In the genomic region with DNA sequence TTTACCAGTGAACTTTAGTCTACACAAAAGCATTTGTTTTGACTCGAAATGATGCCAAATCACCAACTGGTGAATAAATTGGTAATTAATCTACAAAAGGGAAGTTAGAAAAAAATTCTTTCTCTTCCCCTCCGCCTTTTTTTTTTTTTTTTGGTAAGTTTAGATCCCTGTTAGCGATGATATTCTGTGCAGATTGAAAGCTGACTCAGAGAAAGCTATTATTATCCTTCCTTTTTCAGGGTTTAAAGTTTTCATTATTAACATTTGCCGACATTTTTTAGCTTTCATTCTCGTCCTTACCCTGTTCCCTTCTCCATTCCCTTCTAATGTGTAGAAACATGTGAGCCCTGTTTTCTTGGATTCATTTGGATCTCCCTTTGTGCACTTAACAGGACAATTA, we compare ENCODE assay signal across 1 cellular context.
TF ChIP-seq lines count a peak whose summit lies in the region.

No MANE protein-coding gene starts in this region.

TF ChIP-seq in HCT116, 20 proteins besides CTCF, POLR2A, EP300 and RAD21:
- TF ChIP-seq ZFX (IDR thresholded peaks at IDR 0.05) (no peak), EZH2 (IDR thresholded peaks at IDR 0.05) (no peak), CEBPB (IDR thresholded peaks at IDR 0.05; ENCODE audit: low read depth) (no peak), ELF1 (IDR thresholded peaks at IDR 0.05; ENCODE audit: borderline replicate concordance, low read depth) (no peak), CBX3 (IDR thresholded peaks at IDR 0.05; ENCODE audit: low read depth) (no peak), TCF7L2 (IDR thresholded peaks at IDR 0.05; ENCODE audit: borderline replicate concordance, extremely low read depth, insufficient read depth, insufficient read length) (no peak), YY1 (IDR thresholded peaks at IDR 0.05; ENCODE audit: extremely low read depth, insufficient replicate concordance, low read depth, low read length) (no peak), SIN3A (IDR thresholded peaks at IDR 0.05; ENCODE audit: low read depth) (no peak), EZH2phosphoT487 (IDR thresholded peaks at IDR 0.05; ENCODE audit: borderline replicate concordance) (no peak), SRF (IDR thresholded peaks at IDR 0.05; ENCODE audit: low read depth) (no peak)
- TF ChIP-seq, protein P1, sequence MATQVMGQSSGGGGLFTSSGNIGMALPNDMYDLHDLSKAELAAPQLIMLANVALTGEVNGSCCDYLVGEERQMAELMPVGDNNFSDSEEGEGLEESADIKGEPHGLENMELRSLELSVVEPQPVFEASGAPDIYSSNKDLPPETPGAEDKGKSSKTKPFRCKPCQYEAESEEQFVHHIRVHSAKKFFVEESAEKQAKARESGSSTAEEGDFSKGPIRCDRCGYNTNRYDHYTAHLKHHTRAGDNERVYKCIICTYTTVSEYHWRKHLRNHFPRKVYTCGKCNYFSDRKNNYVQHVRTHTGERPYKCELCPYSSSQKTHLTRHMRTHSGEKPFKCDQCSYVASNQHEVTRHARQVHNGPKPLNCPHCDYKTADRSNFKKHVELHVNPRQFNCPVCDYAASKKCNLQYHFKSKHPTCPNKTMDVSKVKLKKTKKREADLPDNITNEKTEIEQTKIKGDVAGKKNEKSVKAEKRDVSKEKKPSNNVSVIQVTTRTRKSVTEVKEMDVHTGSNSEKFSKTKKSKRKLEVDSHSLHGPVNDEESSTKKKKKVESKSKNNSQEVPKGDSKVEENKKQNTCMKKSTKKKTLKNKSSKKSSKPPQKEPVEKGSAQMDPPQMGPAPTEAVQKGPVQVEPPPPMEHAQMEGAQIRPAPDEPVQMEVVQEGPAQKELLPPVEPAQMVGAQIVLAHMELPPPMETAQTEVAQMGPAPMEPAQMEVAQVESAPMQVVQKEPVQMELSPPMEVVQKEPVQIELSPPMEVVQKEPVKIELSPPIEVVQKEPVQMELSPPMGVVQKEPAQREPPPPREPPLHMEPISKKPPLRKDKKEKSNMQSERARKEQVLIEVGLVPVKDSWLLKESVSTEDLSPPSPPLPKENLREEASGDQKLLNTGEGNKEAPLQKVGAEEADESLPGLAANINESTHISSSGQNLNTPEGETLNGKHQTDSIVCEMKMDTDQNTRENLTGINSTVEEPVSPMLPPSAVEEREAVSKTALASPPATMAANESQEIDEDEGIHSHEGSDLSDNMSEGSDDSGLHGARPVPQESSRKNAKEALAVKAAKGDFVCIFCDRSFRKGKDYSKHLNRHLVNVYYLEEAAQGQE (IDR thresholded peaks at IDR 0.05; ENCODE audit: low read depth) = no peak
- TF ChIP-seq, protein P2, sequence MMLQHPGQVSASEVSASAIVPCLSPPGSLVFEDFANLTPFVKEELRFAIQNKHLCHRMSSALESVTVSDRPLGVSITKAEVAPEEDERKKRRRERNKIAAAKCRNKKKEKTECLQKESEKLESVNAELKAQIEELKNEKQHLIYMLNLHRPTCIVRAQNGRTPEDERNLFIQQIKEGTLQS (IDR thresholded peaks at IDR 0.05) = no peak
- TF ChIP-seq, protein P3, sequence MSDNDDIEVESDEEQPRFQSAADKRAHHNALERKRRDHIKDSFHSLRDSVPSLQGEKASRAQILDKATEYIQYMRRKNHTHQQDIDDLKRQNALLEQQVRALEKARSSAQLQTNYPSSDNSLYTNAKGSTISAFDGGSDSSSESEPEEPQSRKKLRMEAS (IDR thresholded peaks at IDR 0.05) = no peak
